13 cellular contexts compared by ENCODE assay signal in genomic region chr20:33466303-33466646, GRCh38. TPM values are rescaled to one million over a fixed set of nuclear protein-coding genes. Genes with fewer than 3 reads are reported as not detected.
DNase-seq lines count a peak whose midpoint lies in the region; ATAC-seq and TF ChIP-seq lines count a peak whose summit lies in the region.
"Had no signal": no experiment of that assay in that cellular context is flagged by ENCODE, and none has a peak within 500 bp of the region (broad histone marks: within the 10 kb centered on the region; RNA-seq: fewer than 3 reads in every experiment).

No MANE protein-coding gene starts in this region.

- peak overlapping the region; percentile 96 for H3K27ac ChIP-seq in temporal lobe (ENCODE audit: low read depth, low read length)
- H3K27ac ChIP-seq: C4-2B, Peyer's patch had no signal

- H3K27ac Mint-ChIP-seq in activated B cell treated with CpG ODN at 0.5 μM for 24 hours (peak overlapping the region; percentile 73), memory B cell (peak overlapping the region; percentile 28)
- H3K27ac Mint-ChIP-seq: GM23338 had no signal

- H3K36me3 Mint-ChIP-seq in activated B cell treated with CpG ODN at 0.5 μM for 24 hours (ENCODE audit: low read depth): no peaks in the 10 kb centered on the region
- H3K36me3 Mint-ChIP-seq in memory B cell: no peaks in the 10 kb centered on the region

- intact Hi-C loops in activated B cell treated with CpG ODN at 0.5 μM for 24 hours (cut with micrococcal nuclease): no loop called here

- H3K27me3 Mint-ChIP-seq in activated B cell treated with CpG ODN at 0.5 μM for 24 hours (no peaks in the 10 kb centered on the region), memory B cell (no peaks in the 10 kb centered on the region)

- DNase-seq in KBM-7: peak; percentile 47
- DNase-seq in activated B cell treated with CpG ODN at 0.5 μM for 24 hours: no peak
- DNase-seq in memory B cell (ENCODE audit: low spot score in 2 of 2): no peak
- DNase-seq in GOT3 (lab: John Stamatoyannopoulos, UW): no peak
- no peak for DNase-seq in activated CD8-positive, alpha-beta memory T cell treated with anti-CD3 and anti-CD28 coated beads, Interleukin-2, amount 50 U/mL, for 4 hours
- DNase-seq: NCI-H1417 treated with DMSO at 0.1 percent for 48 hours, NCI-H187 treated with DMSO at 0.1 percent for 48 hours, NCI-H345, Peyer's patch had no signal

- CTCF ChIA-PET in activated B cell treated with CpG ODN at 0.5 μM for 24 hours (lab: Charles Lee): interaction anchor here (0.7 kb wide), 2 partner anchors 187 to 608 kb away, joined by 3 read pairs; no protein-coding TSS in a partner anchor

- H3K4me1 Mint-ChIP-seq in activated B cell treated with CpG ODN at 0.5 μM for 24 hours (peaks cover 21% of the 10 kb centered on the region), memory B cell (peaks cover 11% of the 10 kb centered on the region)

- H3K9me3 Mint-ChIP-seq in activated B cell treated with CpG ODN at 0.5 μM for 24 hours (no peaks in the 10 kb centered on the region), memory B cell (no peaks in the 10 kb centered on the region)
- H3K9me3 Mint-ChIP-seq: GM23338 had no signal

- POLR2A ChIA-PET in activated B cell treated with CpG ODN at 0.5 μM for 24 hours (lab: Charles Lee): interaction anchor here (0.6 to 1.1 kb wide), 5 partner anchors 16 to 254 kb away, joined by 3 to 8 read pairs (median 4); partner anchors contain the start of genes CBFA2T2 and PXMP4

- peak overlapping the region; percentile 35 for H3K4me3 Mint-ChIP-seq in activated B cell treated with CpG ODN at 0.5 μM for 24 hours
- peak overlapping the region; percentile 27 for H3K4me3 Mint-ChIP-seq in memory B cell
- H3K4me3 Mint-ChIP-seq: GM23338 had no signal

- in situ Hi-C loops in KBM-7 (cut with MboI; ENCODE audit: low pct_unique_long_range_greater_than_20kb, low sequenced_read_pairs): loop anchor here (25.0 kb wide), 1 partner anchor 196 kb away; the partner anchor contains the start of genes ACTL10, C20orf144 and NECAB3

- no peak for TF ChIP-seq CTCF in activated B cell treated with CpG ODN at 0.5 μM for 24 hours (IDR thresholded peaks at IDR 0.05)

- ATAC-seq in activated B cell treated with CpG ODN at 0.5 μM for 24 hours (ENCODE audit: low read depth): peak; percentile 64
- ATAC-seq in memory B cell (ENCODE audit: low read depth): peak; percentile 83
- no peak for ATAC-seq in HG03045 (IDR thresholded peaks at IDR 0.05; ENCODE audit: unreplicated experiment)

RNA-seq across cellular contexts. Expression of gene SNTA1, which starts 22.7 kb away (rescaled TPM):
- total RNA-seq in activated B cell treated with CpG ODN at 0.5 μM for 24 hours (1.7 and 2.0 TPM in 2 replicates), temporal lobe (10.6 TPM)

RNA-seq across cellular contexts. Expression of gene CBFA2T2, which starts 23.6 kb away (rescaled TPM):
- 13.9 and 15.8 TPM in 2 replicates for total RNA-seq in activated B cell treated with CpG ODN at 0.5 μM for 24 hours
- 20.2 TPM for total RNA-seq in temporal lobe
